ENCODE assay signal across 23 cellular contexts in the genomic region with DNA sequence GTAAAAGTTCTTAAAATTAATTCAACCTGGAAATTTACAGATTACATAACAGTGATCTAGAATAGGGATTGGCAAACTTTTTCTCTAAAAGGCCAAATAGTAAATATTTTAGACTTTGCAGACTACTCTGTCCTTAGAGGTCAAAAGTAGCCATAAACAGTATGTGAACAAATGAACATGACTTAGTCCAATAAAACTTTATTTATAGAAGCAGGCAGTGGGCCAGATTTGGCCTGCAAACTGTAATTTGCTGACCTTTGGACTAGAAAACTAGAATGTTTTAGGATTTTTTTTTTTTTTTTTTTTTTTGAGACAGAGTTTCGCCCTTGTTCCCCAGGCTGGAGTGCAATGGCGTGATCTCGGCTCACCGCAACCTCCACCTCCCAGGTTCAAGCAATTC. TPM values are rescaled to one million over a fixed set of nuclear protein-coding genes. Genes with fewer than 3 reads are reported as not detected.
A peak's percentile ranks its signal among the peaks of the same experiment; 100 is the strongest.
DNase-seq lines count a peak whose midpoint lies in the region; ATAC-seq, FAIRE-seq and TF ChIP-seq lines count a peak whose summit lies in the region.
"Had no signal": no experiment of that assay in that cellular context is flagged by ENCODE, and none has a peak within 500 bp of the region (broad histone marks: within the 10 kb centered on the region; RNA-seq: fewer than 3 reads in every experiment).

No MANE protein-coding gene starts in this region.

- no peak overlapping the region for H3K27ac Mint-ChIP-seq in stimulated activated memory B cell treated with anti-CD40 and anti-IgM and Interleukin-4, amounts not matched to agents 10 μg/mL and 1 μg/mL and 100 μg/mL, for 72 hours
- H3K27ac Mint-ChIP-seq: CD4-positive, CD25-positive, alpha-beta regulatory T cell; CD8-positive, alpha-beta memory T cell; HFFc6; IgD-negative memory B cell had no signal

- H3K4me3 Mint-ChIP-seq in stimulated activated memory B cell treated with anti-CD40 and anti-IgM and Interleukin-4, amounts not matched to agents 10 μg/mL and 1 μg/mL and 100 μg/mL, for 72 hours, result no peak overlapping the region
- H3K4me3 Mint-ChIP-seq: CD8-positive, alpha-beta memory T cell; HFFc6; IgD-negative memory B cell had no signal

- no peaks in the 10 kb centered on the region for H3K36me3 Mint-ChIP-seq in stimulated activated memory B cell treated with anti-CD40 and anti-IgM and Interleukin-4, amounts not matched to agents 10 μg/mL and 1 μg/mL and 100 μg/mL, for 72 hours
- H3K36me3 Mint-ChIP-seq: CD4-positive, CD25-positive, alpha-beta regulatory T cell; CD8-positive, alpha-beta memory T cell; IgD-negative memory B cell had no signal

- DNase-seq in EH (ENCODE audit: low read depth) (peak; percentile 28), LoVo (ENCODE audit: low spot score) (peak; percentile 26), fibroblast of villous mesenchyme (ENCODE audit: low read depth) (peak; percentile 10), GM12892 (ENCODE audit: insufficient read length) (no peak)
- DNase-seq: ACHN; BE2C; C1 segment of cervical spinal cord; CD4-positive, CD25-positive, alpha-beta regulatory T cell; CD8-positive, alpha-beta memory T cell; COR-L47; DMS 273 treated with DMSO at 0.1 percent for 48 hours; DMS53; DND-41; HFFc6; KG1 had no signal

- no peak for TF ChIP-seq CTCF in fibroblast of villous mesenchyme (IDR thresholded peaks at IDR 0.05; ENCODE audit: insufficient read depth, low read depth, low read length)

- H3K4me1 Mint-ChIP-seq in stimulated activated memory B cell treated with anti-CD40 and anti-IgM and Interleukin-4, amounts not matched to agents 10 μg/mL and 1 μg/mL and 100 μg/mL, for 72 hours, result peaks cover 9% of the 10 kb centered on the region
- H3K4me1 Mint-ChIP-seq: CD8-positive, alpha-beta memory T cell had no signal

- ATAC-seq in stimulated activated memory B cell treated with anti-CD40 and anti-IgM and Interleukin-4, amounts not matched to agents 10 μg/mL and 1 μg/mL and 100 μg/mL, for 72 hours, result no peak
- no peak for ATAC-seq in GM19455 (IDR thresholded peaks at IDR 0.05; ENCODE audit: unreplicated experiment)

- no peak overlapping the region for H3K4me3 ChIP-seq in fibroblast of villous mesenchyme (ENCODE audit: low read depth, low read length)
- H3K4me3 ChIP-seq: HAP-1 had no signal

- no peak for FAIRE-seq in GM12892 (lab: Jason Lieb, UNC)
- FAIRE-seq: A204.1, G401.6, H1, HTR-8/SVneo had no signal

- TF ChIP-seq POLR2A in GM12892 (IDR thresholded peaks at IDR 0.05; ENCODE audit: low read depth, low read length), result no peak

- no peaks in the 10 kb centered on the region for H3K9me3 Mint-ChIP-seq in stimulated activated memory B cell treated with anti-CD40 and anti-IgM and Interleukin-4, amounts not matched to agents 10 μg/mL and 1 μg/mL and 100 μg/mL, for 72 hours
- H3K9me3 Mint-ChIP-seq: CD4-positive, CD25-positive, alpha-beta regulatory T cell; CD8-positive, alpha-beta memory T cell; HFFc6; IgD-negative memory B cell had no signal

- no peaks in the 10 kb centered on the region for H3K27me3 Mint-ChIP-seq in stimulated activated memory B cell treated with anti-CD40 and anti-IgM and Interleukin-4, amounts not matched to agents 10 μg/mL and 1 μg/mL and 100 μg/mL, for 72 hours
- H3K27me3 Mint-ChIP-seq: CD4-positive, CD25-positive, alpha-beta regulatory T cell; CD8-positive, alpha-beta memory T cell; IgD-negative memory B cell had no signal

RNA-seq across cellular contexts. Expression of gene SENP8, which starts 12.1 kb away (rescaled TPM):
- 1.3 and 2.6 TPM in 2 replicates for total RNA-seq in fibroblast of villous mesenchyme
- polyA plus RNA-seq in GM12892 (2012; ENCODE audit: missing spikeins), result 3.7 TPM

RNA-seq across cellular contexts. Expression of gene MYO9A, which starts 12.3 kb away (rescaled TPM):
- 47.4 and 51.8 TPM in 2 replicates for total RNA-seq in fibroblast of villous mesenchyme
- polyA plus RNA-seq in GM12892 (2012; ENCODE audit: missing spikeins), result 7.3 TPM
